In the genomic region with DNA sequence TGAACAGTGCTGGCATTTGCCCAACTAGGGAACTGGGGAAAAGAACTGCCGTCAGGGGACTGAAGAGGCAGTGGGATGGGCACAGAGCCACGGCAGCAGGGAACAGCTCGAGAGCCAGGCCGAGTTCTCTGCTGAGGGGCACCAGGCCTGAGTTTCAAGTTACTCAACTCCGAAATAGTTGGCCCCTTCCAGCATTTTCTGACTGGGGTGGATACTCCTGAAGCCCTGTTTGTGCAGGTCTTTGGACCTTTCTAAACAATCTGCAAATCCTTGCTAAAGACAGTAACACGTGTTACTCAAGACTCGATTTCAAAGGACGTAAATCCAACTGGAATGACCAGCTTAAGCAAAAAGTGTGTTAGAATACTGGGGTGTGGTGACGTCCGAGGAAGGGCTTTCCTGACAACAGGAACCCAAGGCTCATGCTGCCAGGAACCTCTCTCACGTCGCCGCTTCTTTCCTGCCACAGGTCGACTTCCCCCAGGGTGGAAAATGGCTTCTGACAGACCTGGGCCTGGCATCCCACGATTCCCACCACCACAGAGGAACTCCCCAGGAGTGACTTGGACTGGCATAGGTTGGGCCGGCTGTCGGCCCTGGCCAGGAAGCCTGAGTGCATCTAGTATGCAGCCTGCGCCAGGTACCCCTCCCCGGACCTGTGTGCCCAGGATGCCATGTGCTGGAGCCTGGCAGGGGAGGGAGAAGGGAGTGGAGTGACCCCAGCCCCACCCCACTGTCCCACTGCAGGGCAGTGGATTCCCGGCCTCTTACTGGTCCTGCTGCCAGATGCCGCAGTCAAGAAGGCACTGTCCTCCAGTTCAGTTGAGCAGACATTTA, we compare ENCODE assay signal across 1 cellular context.
TF ChIP-seq lines count a peak whose summit lies in the region.

No MANE protein-coding gene starts in this region.

TF ChIP-seq in IMR-90, 13 proteins besides CTCF, POLR2A, EP300 and RAD21:
- TF ChIP-seq, protein P1, sequence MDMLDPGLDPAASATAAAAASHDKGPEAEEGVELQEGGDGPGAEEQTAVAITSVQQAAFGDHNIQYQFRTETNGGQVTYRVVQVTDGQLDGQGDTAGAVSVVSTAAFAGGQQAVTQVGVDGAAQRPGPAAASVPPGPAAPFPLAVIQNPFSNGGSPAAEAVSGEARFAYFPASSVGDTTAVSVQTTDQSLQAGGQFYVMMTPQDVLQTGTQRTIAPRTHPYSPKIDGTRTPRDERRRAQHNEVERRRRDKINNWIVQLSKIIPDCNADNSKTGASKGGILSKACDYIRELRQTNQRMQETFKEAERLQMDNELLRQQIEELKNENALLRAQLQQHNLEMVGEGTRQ (IDR thresholded peaks at IDR 0.05; ENCODE audit: low read depth, low read length), result no peak
- no peak for TF ChIP-seq NFE2L2 (IDR thresholded peaks at IDR 0.05; ENCODE audit: low read depth, low read length)
- no peak for TF ChIP-seq FOS (IDR thresholded peaks at IDR 0.05; ENCODE audit: low read depth, low read length)
- TF ChIP-seq MAFK (IDR thresholded peaks at IDR 0.05; ENCODE audit: low read depth, low read length), result no peak
- no peak for TF ChIP-seq RCOR1 (IDR thresholded peaks at IDR 0.05; ENCODE audit: insufficient replicate concordance, low read length)
- TF ChIP-seq RFX5 (IDR thresholded peaks at IDR 0.05; ENCODE audit: low read depth, low read length), result no peak
